9 cellular contexts compared by ENCODE assay signal in the genomic region with DNA sequence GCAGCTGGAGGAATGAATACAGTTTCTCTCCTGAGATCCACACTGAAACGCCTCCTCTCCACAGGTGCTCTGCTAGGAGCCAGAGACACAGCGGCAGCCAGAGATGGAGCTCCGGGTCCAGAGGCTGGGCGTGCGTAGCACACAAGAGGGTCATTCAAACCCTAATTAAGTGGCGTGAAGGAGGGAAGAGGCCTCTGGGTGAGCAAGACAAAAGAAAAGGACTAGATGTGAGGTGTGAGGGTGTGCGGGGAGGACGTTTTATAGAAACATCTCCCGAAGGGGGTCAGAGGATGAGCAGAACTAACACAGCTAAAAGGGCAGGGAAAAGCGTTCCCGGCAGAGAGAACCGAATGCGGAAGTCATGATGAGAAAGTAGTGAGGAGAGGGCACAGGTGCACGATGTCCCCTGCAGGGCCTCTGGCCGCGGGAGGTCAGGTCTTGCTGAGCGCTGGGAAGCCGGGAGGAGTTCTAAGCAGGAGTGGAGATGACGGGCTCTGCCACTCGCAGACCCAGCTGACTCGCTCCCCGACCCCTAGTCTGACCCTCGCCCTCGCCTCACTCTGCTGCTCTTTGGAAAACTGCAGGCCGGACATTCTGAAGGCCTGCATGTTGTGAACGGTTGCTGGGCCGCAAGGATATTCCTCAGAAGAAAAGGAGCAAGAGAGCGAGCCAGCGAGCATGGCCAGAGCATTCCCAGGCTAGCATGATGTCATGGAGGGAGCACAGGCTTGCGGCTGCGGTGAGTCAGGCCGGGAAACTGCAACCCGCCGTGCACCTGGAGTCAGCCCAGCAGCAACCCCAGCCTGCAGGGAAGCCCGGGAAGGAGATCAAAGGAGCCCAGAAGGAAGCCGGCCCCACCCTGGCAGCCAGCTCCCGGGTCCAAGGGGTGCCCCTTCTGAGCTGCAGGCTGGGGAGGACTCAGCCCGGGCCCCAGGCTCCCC. TPM values are rescaled to one million over a fixed set of nuclear protein-coding genes. Genes with fewer than 3 reads are reported as not detected.
A peak's percentile ranks its signal among the peaks of the same experiment; 100 is the strongest.
DNase-seq lines count a peak whose midpoint lies in the region; ATAC-seq lines count a peak whose summit lies in the region.
"Had no signal": no experiment of that assay in that cellular context is flagged by ENCODE, and none has a peak within 500 bp of the region (broad histone marks: within the 10 kb centered on the region; RNA-seq: fewer than 3 reads in every experiment).

No MANE protein-coding gene starts in this region.

- DNase-seq in GM03348 (ENCODE audit: low spot score) (peak; percentile 92), SJSA1 (ENCODE audit: low read depth in 1 of 2, low spot score in 2 of 2) (peak; percentile 85 to 91), head of caudate nucleus (peak in 24 of 42 donors; percentile 11 to 84 (median 40)), renal cortical epithelial cell (ENCODE audit: low read depth) (peak; percentile 74), NCI-H2081 (lab: John Stamatoyannopoulos, UW) (no peak), GDM1 (lab: John Stamatoyannopoulos, UW) (no peak)
- DNase-seq in CD8-positive, alpha-beta memory T cell: no peak
- DNase-seq: T-helper 17 cell had no signal

- CTCF ChIA-PET in CD8-positive, alpha-beta memory T cell (lab: Charles Lee): no interaction called here

- H3K9me3 Mint-ChIP-seq in CD8-positive, alpha-beta memory T cell: peaks cover 0 to 4% (median under 1%) of the 10 kb centered on the region in 5 donors

- intact Hi-C loops in head of caudate nucleus (cut with DNase I): no loop called here

- H3K27ac Mint-ChIP-seq in CD8-positive, alpha-beta memory T cell: no peak overlapping the region
- H3K27ac Mint-ChIP-seq: T-helper 17 cell had no signal

- no peaks in the 10 kb centered on the region for H3K36me3 Mint-ChIP-seq in CD8-positive, alpha-beta memory T cell

- H3K27ac ChIP-seq in SJSA1: peak overlapping the region; percentile 58
- no peak overlapping the region for H3K27ac ChIP-seq in CD8-positive, alpha-beta memory T cell (ENCODE audit: low read depth, low read length)

- H3K27me3 ChIP-seq in SJSA1 (replicated peaks): no peaks in the 10 kb centered on the region
- no peaks in the 10 kb centered on the region for H3K27me3 ChIP-seq in CD8-positive, alpha-beta memory T cell (ENCODE audit: insufficient read depth, low read length, poor library complexity, severe bottlenecking)

- H3K27me3 Mint-ChIP-seq in CD8-positive, alpha-beta memory T cell: peaks cover 12 to 14% of the 10 kb centered on the region in 2 donors

- H3K9me3 ChIP-seq in SJSA1 (replicated peaks): peaks cover 3% of the 10 kb centered on the region
- no peaks in the 10 kb centered on the region for H3K9me3 ChIP-seq in CD8-positive, alpha-beta memory T cell (ENCODE audit: low read length)

- no peaks in the 10 kb centered on the region for H3K36me3 ChIP-seq in SJSA1
- H3K36me3 ChIP-seq in CD8-positive, alpha-beta memory T cell (ENCODE audit: insufficient read depth, low read length): no peaks in the 10 kb centered on the region

- no peak overlapping the region for H3K4me3 Mint-ChIP-seq in CD8-positive, alpha-beta memory T cell
- H3K4me3 Mint-ChIP-seq: T-helper 17 cell had no signal

- peak overlapping the region; percentile 3; the same call in 1 of the 2 replicates for H3K4me3 ChIP-seq in SJSA1
- no peak overlapping the region for H3K4me3 ChIP-seq in CD8-positive, alpha-beta memory T cell (ENCODE audit: low read length)

- POLR2A ChIA-PET in CD8-positive, alpha-beta memory T cell (lab: Charles Lee): no interaction called here

- no peaks in the 10 kb centered on the region for H3K4me1 Mint-ChIP-seq in CD8-positive, alpha-beta memory T cell
- H3K4me1 Mint-ChIP-seq: T-helper 17 cell had no signal

- H3K4me1 ChIP-seq in SJSA1 (replicated peaks): peaks cover 22% of the 10 kb centered on the region
- no peaks in the 10 kb centered on the region for H3K4me1 ChIP-seq in CD8-positive, alpha-beta memory T cell (ENCODE audit: insufficient read depth, low read length)

- no peak for ATAC-seq in GM21619 (IDR thresholded peaks at IDR 0.05; ENCODE audit: unreplicated experiment)
- ATAC-seq: T-helper 17 cell had no signal

RNA-seq across cellular contexts. Expression of a gene that starts 54.2 kb away (rescaled TPM):
- total RNA-seq in SJSA1 (2014; rRNA removed; shearing (Covaris generic)): not detected in 2 replicates
- total RNA-seq in renal cortical epithelial cell: 0.10 TPM in 1 of 2 replicates, not detected in the other
- total RNA-seq in CD8-positive, alpha-beta memory T cell: not detected
- polyA plus RNA-seq in CD8-positive, alpha-beta memory T cell: not detected
- total RNA-seq: T-helper 17 cell had no signal

Comparison
In these comparisons a context has a peak if more than half of its experiments do, and no peak if none do; other contexts are left out.
1. DNase-seq: peak in GM03348 (single experiment), SJSA1 (2 of 2), head of caudate nucleus (24 of 42) and renal cortical epithelial cell (single experiment); none in NCI-H2081 (0 of 2), GDM1 (single experiment) and CD8-positive, alpha-beta memory T cell (0 of 5).